ENCODE assay signal across 1 cellular context in genomic region chr2:26786207-26787023, GRCh38.
TF ChIP-seq lines count a peak whose summit lies in the region.

No MANE protein-coding gene starts in this region.

TF ChIP-seq in H1, 55 proteins besides CTCF, POLR2A, EP300 and RAD21:
- TF ChIP-seq KDM1A (IDR thresholded peaks at IDR 0.05; ENCODE audit: borderline replicate concordance, low read length): 0 out of 2 replicates have a peak, but pooled peaks have one; percentile 37
- 0 out of 2 replicates have a peak, but pooled peaks have one; percentile 46 for TF ChIP-seq RBBP5 (IDR thresholded peaks at IDR 0.05; ENCODE audit: borderline replicate concordance, low read depth, low read length)
- TF ChIP-seq EGR1 (IDR thresholded peaks at IDR 0.05; ENCODE audit: borderline replicate concordance, low read depth, low read length): no peak
